In the genomic region with DNA sequence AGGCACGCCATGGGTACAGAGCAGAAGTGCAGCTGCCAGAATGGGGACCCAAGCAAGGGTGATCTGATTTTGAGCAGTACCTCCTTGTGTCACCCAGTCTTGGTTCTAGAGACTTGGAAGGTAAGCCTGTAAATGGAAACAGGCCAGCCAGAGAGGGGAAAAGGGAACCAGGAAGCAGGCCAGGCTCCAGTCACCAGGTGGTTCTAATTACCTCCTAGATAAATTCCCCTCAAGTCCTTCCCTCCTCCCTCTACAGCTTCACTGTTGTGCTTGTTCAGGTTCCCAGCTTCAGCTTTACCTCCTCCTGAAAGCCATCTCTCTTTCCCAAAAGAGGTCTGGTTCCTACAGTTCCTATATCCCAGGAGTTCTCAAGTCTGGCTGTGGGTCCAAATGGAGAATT, we compare ENCODE assay signal across 18 cellular contexts. TPM values are rescaled to one million over a fixed set of nuclear protein-coding genes. Genes with fewer than 3 reads are reported as not detected.
DNase-seq lines count a peak whose midpoint lies in the region; ATAC-seq and TF ChIP-seq lines count a peak whose summit lies in the region.
"Had no signal": no experiment of that assay in that cellular context is flagged by ENCODE, and none has a peak within 500 bp of the region (broad histone marks: within the 10 kb centered on the region; RNA-seq: fewer than 3 reads in every experiment).

No MANE protein-coding gene starts in this region.

- peak overlapping the region; percentile 91 for H3K27ac ChIP-seq in temporal lobe (ENCODE audit: low read depth, low read length)
- H3K27ac ChIP-seq in gastroesophageal sphincter: no peak overlapping the region
- H3K27ac ChIP-seq: SJSA1 had no signal

- peak; percentile 11 for DNase-seq in NCI-H2029 (lab: John Stamatoyannopoulos, UW)
- DNase-seq in NCI-H2029 treated with DMSO at 0.1 percent for 48 hours (lab: John Stamatoyannopoulos, UW): no peak
- peak; percentile 73 for DNase-seq in SK-N-DZ (ENCODE audit: low spot score)
- DNase-seq in fibroblast of mammary gland (ENCODE audit: low read depth): peak; percentile 75
- no peak for DNase-seq in NCI-H146 (lab: John Stamatoyannopoulos, UW)
- DNase-seq: AML-193; Caco-2; GF-D8; MM.1S; NCI-H1105; NCI-H524; NK-92 treated with Interleukin-12 subunit alpha and Interleukin-12 subunit beta, amount 100 ng/mL, for 24 hours had no signal

- H3K4me3 ChIP-seq in fibroblast of mammary gland (ENCODE audit: control insufficient read depth, low read depth, low read length): no peak overlapping the region
- no peak overlapping the region for H3K4me3 ChIP-seq in gastroesophageal sphincter
- H3K4me3 ChIP-seq: SJSA1 had no signal

- ATAC-seq in GM18909 (IDR thresholded peaks at IDR 0.05; ENCODE audit: poor library complexity, unreplicated experiment) (no peak), gastroesophageal sphincter (no peak)
- ATAC-seq: HepG2 had no signal

- no peaks in the 10 kb centered on the region for H3K27me3 ChIP-seq in gastroesophageal sphincter
- H3K27me3 ChIP-seq: SJSA1 had no signal

- TF ChIP-seq CTCF in fibroblast of mammary gland (conservative IDR thresholded peaks at IDR 0.05; ENCODE audit: control insufficient read depth, insufficient read depth, low read depth, low read length) (no peak), gastroesophageal sphincter (IDR thresholded peaks at IDR 0.05) (no peak)

- no peaks in the 10 kb centered on the region for H3K4me1 ChIP-seq in gastroesophageal sphincter
- H3K4me1 ChIP-seq: Caco-2 had no signal

- no peaks in the 10 kb centered on the region for H3K36me3 ChIP-seq in gastroesophageal sphincter
- H3K36me3 ChIP-seq: SJSA1 had no signal

- TF ChIP-seq POLR2A in gastroesophageal sphincter (IDR thresholded peaks at IDR 0.05): no peak

- no peak for TF ChIP-seq EP300 in gastroesophageal sphincter (IDR thresholded peaks at IDR 0.05)

- no peaks in the 10 kb centered on the region for H3K9me3 ChIP-seq in gastroesophageal sphincter
- H3K9me3 ChIP-seq: Caco-2, SJSA1 had no signal

- whole genome bisulfite sequencing in gastroesophageal sphincter (ENCODE audit: low coverage in 1 of 2), 2 donors: 71 to 80% methylated on average over 1 of the region's 1 CpG

RNA-seq across cellular contexts. Expression of gene SLC7A14, which starts 58.8 kb away (rescaled TPM):
- polyA plus RNA-seq in SK-N-DZ (2014; cell fraction: cytosol; rRNA removed): 4.8 and 5.3 TPM in 2 replicates
- polyA plus RNA-seq in SK-N-DZ (2014; cell fraction: nucleus; rRNA removed): 3.0 and 3.5 TPM in 2 replicates
- total RNA-seq in temporal lobe (5.2 TPM), gastroesophageal sphincter (under 1 TPM; under 0.01 to 0.99 (median 0.43) TPM)
- total RNA-seq: A172, Caco-2, HepG2, SJSA1 had no signal
- polyA plus RNA-seq: HepG2 had no signal

Comparison
In these comparisons a context has a peak if more than half of its experiments do, and no peak if none do; other contexts are left out.
1. DNase-seq: peak in NCI-H2029 (single experiment), SK-N-DZ (single experiment) and fibroblast of mammary gland (single experiment); none in NCI-H2029 treated with DMSO at 0.1 percent for 48 hours (single experiment) and NCI-H146 (single experiment).